Comparison of ENCODE assay signal across 16 cellular contexts in genomic region chr10:4201866-4202825, GRCh38.
DNase-seq lines count a peak whose midpoint lies in the region; ATAC-seq, FAIRE-seq and TF ChIP-seq lines count a peak whose summit lies in the region.
"Had no signal": no experiment of that assay in that cellular context is flagged by ENCODE, and none has a peak within 500 bp of the region (broad histone marks: within the 10 kb centered on the region; RNA-seq: fewer than 3 reads in every experiment).

No MANE protein-coding gene starts in this region.

- H3K27me3 ChIP-seq in GM23248 (replicated peaks; ENCODE audit: insufficient read depth) = no peaks in the 10 kb centered on the region
- no peaks in the 10 kb centered on the region for H3K27me3 ChIP-seq in keratinocyte (ENCODE audit: control insufficient read depth, extremely low read depth, insufficient read depth, low read length)

- H3K9me3 Mint-ChIP-seq in dendritic cell treated with granulocyte-macrophage colony-stimulating factor and Interleukin-4, amounts not matched to agents 40 ng/mL and 50 ng/mL, for 4 days = peaks cover 13% of the 10 kb centered on the region
- H3K9me3 Mint-ChIP-seq in type B pancreatic cell = peaks cover 7% of the 10 kb centered on the region

- no peaks in the 10 kb centered on the region for H3K9me2 ChIP-seq in GM23248 (ENCODE audit: insufficient read depth)

- 28 to 32% methylated on average over 14 of the region's 14 CpGs for WGBS in GM23248 (ENCODE audit: low coverage in 1 of 2, low lambda C conversion rate in 2 of 2, missing lambda C conversion rate in 2 of 2), 2 experiments

- dilution Hi-C loops in keratinocyte (cut with MboI; ENCODE audit: extremely low pct_ligation_motif_present, low sequenced_read_pairs) = no loop called here

- H3K27me3 Mint-ChIP-seq in dendritic cell treated with granulocyte-macrophage colony-stimulating factor and Interleukin-4, amounts not matched to agents 40 ng/mL and 50 ng/mL, for 4 days = peaks cover 20% of the 10 kb centered on the region
- no peaks in the 10 kb centered on the region for H3K27me3 Mint-ChIP-seq in type B pancreatic cell

- H3K36me3 ChIP-seq in GM23248 (ENCODE audit: low read depth) (no peaks in the 10 kb centered on the region), keratinocyte (ENCODE audit: control insufficient read depth in 2 of 2, extremely low read depth in 1 of 2, insufficient read depth in 2 of 2, low read length in 2 of 2) (no peaks in the 10 kb centered on the region)

- ATAC-seq in GM18867 (IDR thresholded peaks at IDR 0.05; ENCODE audit: unreplicated experiment) (no peak), GM19351 (IDR thresholded peaks at IDR 0.05; ENCODE audit: unreplicated experiment) (no peak)
- ATAC-seq: HepG2, PC-3 had no signal

- DNase-seq in GM23248 (peak; percentile 70), keratinocyte (ENCODE audit: low read depth, low spot score) (no peak), type B pancreatic cell (ENCODE audit: extremely low spot score, unreplicated experiment) (no peak), NCI-H1417 (lab: John Stamatoyannopoulos, UW) (no peak)
- DNase-seq: C1 segment of cervical spinal cord, DMS 273 treated with DMSO at 0.1 percent for 48 hours, GOT3, NCI-H1092, NCI-H1694, NCI-H446, PC-3 had no signal

- peaks cover 13% of the 10 kb centered on the region for H3K4me1 ChIP-seq in GM23248 (ENCODE audit: insufficient read depth)
- peaks cover 19% of the 10 kb centered on the region for H3K4me1 ChIP-seq in keratinocyte (ENCODE audit: control insufficient read depth, extremely low read depth, insufficient read depth, low read length)

- no peaks in the 10 kb centered on the region for H3F3A ChIP-seq in GM23248 (ENCODE audit: insufficient read depth)

- FAIRE-seq in keratinocyte (lab: Jason Lieb, UNC) = peak; percentile 74
- FAIRE-seq: HepG2 had no signal

- H3K4me2 ChIP-seq in GM23248 (ENCODE audit: unreplicated experiment) = no peak overlapping the region
- H3K4me2 ChIP-seq in keratinocyte (ENCODE audit: control insufficient read depth, extremely low read depth, insufficient read depth, low read depth, low read length) = no peak overlapping the region
- H3K4me2 ChIP-seq: KMS-11 had no signal

- H4K20me1 ChIP-seq in GM23248 (ENCODE audit: insufficient read depth) = no peaks in the 10 kb centered on the region
- H4K20me1 ChIP-seq in keratinocyte (ENCODE audit: control insufficient read depth, extremely low read depth, insufficient read depth, low read length) = no peaks in the 10 kb centered on the region

- H3K9me3 ChIP-seq in GM23248 (ENCODE audit: low read depth) = no peaks in the 10 kb centered on the region
- H3K9me3 ChIP-seq in keratinocyte (ENCODE audit: control insufficient read depth, low read depth, low read length) = no peaks in the 10 kb centered on the region

- no peaks in the 10 kb centered on the region for H3K36me3 Mint-ChIP-seq in dendritic cell treated with granulocyte-macrophage colony-stimulating factor and Interleukin-4, amounts not matched to agents 40 ng/mL and 50 ng/mL, for 4 days (ENCODE audit: low read depth)
- no peaks in the 10 kb centered on the region for H3K36me3 Mint-ChIP-seq in type B pancreatic cell

- peaks cover 21% of the 10 kb centered on the region for H3K4me1 Mint-ChIP-seq in dendritic cell treated with granulocyte-macrophage colony-stimulating factor and Interleukin-4, amounts not matched to agents 40 ng/mL and 50 ng/mL, for 4 days (ENCODE audit: low read depth)
- peaks cover 38% of the 10 kb centered on the region for H3K4me1 Mint-ChIP-seq in type B pancreatic cell (ENCODE audit: unreplicated experiment)

- H3K27ac ChIP-seq in GM23248 (peak overlapping the region; percentile 2; the same call in 1 of the 2 replicates), keratinocyte (ENCODE audit: control insufficient read depth, insufficient read depth, low read length) (no peak overlapping the region)
- H3K27ac ChIP-seq: KMS-11 had no signal

- in situ Hi-C loops in GM23248 (cut with MboI) = no loop called here

- no peak overlapping the region for H3K9ac ChIP-seq in GM23248
- H3K9ac ChIP-seq in keratinocyte (ENCODE audit: control insufficient read depth, extremely low read depth, insufficient read depth, low read length) = no peak overlapping the region
- H3K9ac ChIP-seq: KMS-11 had no signal

- H2AFZ ChIP-seq in GM23248 (peak overlapping the region; percentile 22; the same call in 1 of the 2 replicates), keratinocyte (ENCODE audit: control insufficient read depth, low read length) (peak overlapping the region; percentile 28)

- no peak overlapping the region for H3K4me3 Mint-ChIP-seq in dendritic cell treated with granulocyte-macrophage colony-stimulating factor and Interleukin-4, amounts not matched to agents 40 ng/mL and 50 ng/mL, for 4 days
- no peak overlapping the region for H3K4me3 Mint-ChIP-seq in type B pancreatic cell

- intact Hi-C loops in dendritic cell treated with granulocyte-macrophage colony-stimulating factor and Interleukin-4, amounts not matched to agents 40 ng/mL and 50 ng/mL, for 4 days (cut with micrococcal nuclease) = no loop called here

- H3K79me2 ChIP-seq in GM23248 (ENCODE audit: insufficient read depth) (no peaks in the 10 kb centered on the region), keratinocyte (ENCODE audit: control insufficient read depth, insufficient read depth, low read length) (no peaks in the 10 kb centered on the region)

- no peak overlapping the region for H3K4me3 ChIP-seq in GM23248
- H3K4me3 ChIP-seq in keratinocyte (ENCODE audit: control insufficient read depth in 2 of 3, extremely low read depth in 1 of 3, insufficient read depth in 2 of 3, low read depth in 1 of 3, low read length in 3 of 3) = no peak overlapping the region

- no peaks in the 10 kb centered on the region for H3K9me1 ChIP-seq in keratinocyte (ENCODE audit: control insufficient read depth, extremely low read depth, insufficient read depth, low read length)

- TF ChIP-seq CTCF in keratinocyte (optimal IDR thresholded peaks at IDR 0.05 in 1 of 3, IDR thresholded peaks at IDR 0.05 in 1 of 3, conservative IDR thresholded peaks at IDR 0.05 in 1 of 3; ENCODE audit: extremely low read depth in 1 of 3, insufficient read depth in 2 of 3, low read length in 3 of 3) = no peak
- no peak for TF ChIP-seq CTCF in type B pancreatic cell (conservative IDR thresholded peaks at IDR 0.05)

- peak overlapping the region; percentile 11 for H3K27ac Mint-ChIP-seq in dendritic cell treated with granulocyte-macrophage colony-stimulating factor and Interleukin-4, amounts not matched to agents 40 ng/mL and 50 ng/mL, for 4 days
- H3K27ac Mint-ChIP-seq in type B pancreatic cell = peak overlapping the region; percentile 46
